ENCODE assay signal across 12 cellular contexts in the genomic region with DNA sequence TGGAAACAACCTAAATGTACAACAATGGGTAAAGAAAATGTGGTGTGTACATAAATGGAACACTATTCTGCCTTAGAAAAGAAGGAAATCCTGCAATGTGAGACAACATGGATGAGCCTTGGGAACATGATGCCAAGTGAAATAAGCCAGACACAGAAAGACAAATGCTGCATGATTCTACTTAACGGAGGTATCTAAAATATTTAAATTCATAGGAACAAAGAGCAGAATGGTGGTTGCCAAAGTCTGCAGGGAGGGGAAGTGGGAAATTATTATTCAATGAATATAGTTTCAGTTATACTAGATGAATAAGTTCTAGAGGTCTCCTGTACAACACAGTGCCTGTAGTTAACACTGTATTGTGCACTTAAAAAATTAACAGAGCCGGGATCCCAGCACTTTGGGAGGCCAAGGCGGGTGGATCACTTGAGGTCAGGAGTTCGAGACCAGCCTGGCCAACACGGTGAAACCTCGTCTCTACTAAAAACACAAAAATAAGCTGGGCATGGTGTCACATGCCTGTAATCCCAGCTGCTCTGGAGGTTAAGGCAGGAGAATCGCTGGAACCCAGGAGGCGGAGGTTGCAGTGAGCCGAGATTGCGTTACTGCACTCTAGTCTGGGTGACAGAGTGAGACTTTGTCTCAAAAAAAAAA.
"Had no signal": no experiment of that assay in that cellular context is flagged by ENCODE, and none has a peak within 500 bp of the region (broad histone marks: within the 10 kb centered on the region; RNA-seq: fewer than 3 reads in every experiment).

No MANE protein-coding gene starts in this region.

- H3K9me3 Mint-ChIP-seq: central memory CD8-positive, alpha-beta T cell; effector memory CD8-positive, alpha-beta T cell had no signal

- H3K4me1 Mint-ChIP-seq: central memory CD8-positive, alpha-beta T cell had no signal

- H3K36me3 ChIP-seq: vagina had no signal

- H3K4me3 Mint-ChIP-seq: brain; central memory CD8-positive, alpha-beta T cell; effector memory CD8-positive, alpha-beta T cell had no signal

- H3K27ac Mint-ChIP-seq: brain had no signal

- H3K36me3 Mint-ChIP-seq: brain had no signal

- ATAC-seq: effector memory CD8-positive, alpha-beta T cell; left ventricle myocardium superior; psoas muscle had no signal

- H3K27ac ChIP-seq: psoas muscle had no signal

- DNase-seq: activated CD4-positive, alpha-beta T cell treated with anti-CD3 and anti-CD28 coated beads for 1 hour; activated gamma-delta T cell treated with Interleukin-2 at 50 U/mL for 16 hours; activated T-cell treated with anti-CD3 and anti-CD28 coated beads for 4 hours; effector memory CD8-positive, alpha-beta T cell; kidney; left ventricle myocardium superior; psoas muscle; stimulated activated CD4-positive, alpha-beta T cell treated with anti-CD3 and anti-CD28 coated beads, Interleukin-12 subunit alpha, Interleukin-12 subunit beta, amount 100 ng/mL, for 4 hours had no signal

- H3K27me3 ChIP-seq: hepatocyte, vagina had no signal

- H3K9me3 ChIP-seq: psoas muscle, vagina had no signal

- H3K4me3 ChIP-seq: hepatocyte, psoas muscle, vagina had no signal
